ENCODE assay signal across 20 cellular contexts in genomic region chr20:20580139-20580538, GRCh38.
DNase-seq lines count a peak whose midpoint lies in the region; ATAC-seq and TF ChIP-seq lines count a peak whose summit lies in the region.
"Had no signal": no experiment of that assay in that cellular context is flagged by ENCODE, and none has a peak within 500 bp of the region (broad histone marks: within the 10 kb centered on the region; RNA-seq: fewer than 3 reads in every experiment).

No MANE protein-coding gene starts in this region.

- H3K4me3 Mint-ChIP-seq in CD8-positive, alpha-beta T cell, result no peak overlapping the region
- no peak overlapping the region for H3K4me3 Mint-ChIP-seq in glutamatergic neuron (ENCODE audit: unreplicated experiment)
- no peak overlapping the region for H3K4me3 Mint-ChIP-seq in stimulated activated effector memory CD8-positive, alpha-beta T cell treated with anti-CD3 and anti-CD28 coated beads, Interleukin-12 subunit alpha, Interleukin-12 subunit beta, amount 100 ng/mL, for 72 hours
- no peak overlapping the region for H3K4me3 Mint-ChIP-seq in naive thymus-derived CD8-positive, alpha-beta T cell
- H3K4me3 Mint-ChIP-seq: B cell; CD4-positive, alpha-beta T cell; HFFc6 had no signal

- H3K36me3 Mint-ChIP-seq in CD8-positive, alpha-beta T cell, result peaks cover 69% of the 10 kb centered on the region
- H3K36me3 Mint-ChIP-seq in glutamatergic neuron (ENCODE audit: unreplicated experiment), result no peaks in the 10 kb centered on the region
- H3K36me3 Mint-ChIP-seq in stimulated activated effector memory CD8-positive, alpha-beta T cell treated with anti-CD3 and anti-CD28 coated beads, Interleukin-12 subunit alpha, Interleukin-12 subunit beta, amount 100 ng/mL, for 72 hours, result peaks cover 56% of the 10 kb centered on the region
- peaks cover 10 to 78% (median 42%) of the 10 kb centered on the region in 3 donors for H3K36me3 Mint-ChIP-seq in naive thymus-derived CD8-positive, alpha-beta T cell

- DNase-seq in CD8-positive, alpha-beta T cell, result no peak
- DNase-seq in glutamatergic neuron (no peak), SHP77 (lab: John Stamatoyannopoulos, UW) (no peak)
- DNase-seq in stimulated activated effector memory CD8-positive, alpha-beta T cell treated with anti-CD3 and anti-CD28 coated beads, Interleukin-12 subunit alpha, Interleukin-12 subunit beta, amount 100 ng/mL, for 72 hours (ENCODE audit: low spot score in 2 of 2), result no peak
- no peak for DNase-seq in naive thymus-derived CD8-positive, alpha-beta T cell
- DNase-seq: Calu3; CD4-positive, alpha-beta T cell; COR-L47; DMS53; DMS79 treated with DMSO at 0.1 percent for 48 hours; GF-D8; GOT3; HFFc6 had no signal

- peak overlapping the region; percentile 29 for H3K27ac Mint-ChIP-seq in CD8-positive, alpha-beta T cell
- peak overlapping the region; percentile 20 for H3K27ac Mint-ChIP-seq in glutamatergic neuron (ENCODE audit: unreplicated experiment)
- H3K27ac Mint-ChIP-seq in stimulated activated effector memory CD8-positive, alpha-beta T cell treated with anti-CD3 and anti-CD28 coated beads, Interleukin-12 subunit alpha, Interleukin-12 subunit beta, amount 100 ng/mL, for 72 hours, result peak overlapping the region; percentile 5
- H3K27ac Mint-ChIP-seq in naive thymus-derived CD8-positive, alpha-beta T cell, result peak overlapping the region in 1 of 10 donors; percentile 6
- H3K27ac Mint-ChIP-seq: B cell; CD4-positive, alpha-beta T cell; HFFc6 had no signal

- H3K9me3 Mint-ChIP-seq in CD8-positive, alpha-beta T cell, result no peaks in the 10 kb centered on the region
- no peaks in the 10 kb centered on the region for H3K9me3 Mint-ChIP-seq in glutamatergic neuron (ENCODE audit: unreplicated experiment)
- no peaks in the 10 kb centered on the region for H3K9me3 Mint-ChIP-seq in stimulated activated effector memory CD8-positive, alpha-beta T cell treated with anti-CD3 and anti-CD28 coated beads, Interleukin-12 subunit alpha, Interleukin-12 subunit beta, amount 100 ng/mL, for 72 hours
- no peaks in the 10 kb centered on the region for H3K9me3 Mint-ChIP-seq in naive thymus-derived CD8-positive, alpha-beta T cell
- H3K9me3 Mint-ChIP-seq: CD4-positive, alpha-beta T cell; HFFc6 had no signal

- POLR2A ChIA-PET in CD8-positive, alpha-beta T cell (lab: Charles Lee), result no interaction called here
- POLR2A ChIA-PET in naive thymus-derived CD8-positive, alpha-beta T cell (lab: Charles Lee), result no interaction called here

- intact Hi-C loops in CD8-positive, alpha-beta T cell (cut with DNase I, micrococcal nuclease), result no loop called here

- peaks cover 24% of the 10 kb centered on the region for H3K36me3 ChIP-seq in CD8-positive, alpha-beta T cell (ENCODE audit: insufficient read depth, low read length)
- H3K36me3 ChIP-seq: HAP-1 had no signal

- CTCF ChIA-PET in CD8-positive, alpha-beta T cell (lab: Charles Lee), result interaction anchor here (0.6 to 0.8 kb wide), 2 partner anchors 14 to 690 kb away, joined by 3 read pairs; no protein-coding TSS in a partner anchor

- ATAC-seq in CD8-positive, alpha-beta T cell, result no peak
- ATAC-seq in stimulated activated effector memory CD8-positive, alpha-beta T cell treated with anti-CD3 and anti-CD28 coated beads, Interleukin-12 subunit alpha, Interleukin-12 subunit beta, amount 100 ng/mL, for 72 hours, result no peak
- ATAC-seq in naive thymus-derived CD8-positive, alpha-beta T cell, result no peak
- ATAC-seq in HG03025 (IDR thresholded peaks at IDR 0.05; ENCODE audit: low FRiP score, unreplicated experiment), result no peak

- no peaks in the 10 kb centered on the region for H3K9me3 ChIP-seq in CD8-positive, alpha-beta T cell (ENCODE audit: low read length)
- H3K9me3 ChIP-seq: BLaER1, HAP-1 had no signal

- H3K4me3 ChIP-seq in CD8-positive, alpha-beta T cell (ENCODE audit: low read depth, low read length), result no peak overlapping the region
- H3K4me3 ChIP-seq: BLaER1, HAP-1 had no signal

- peaks cover 2% of the 10 kb centered on the region for H3K4me1 Mint-ChIP-seq in CD8-positive, alpha-beta T cell (ENCODE audit: low read depth)
- no peaks in the 10 kb centered on the region for H3K4me1 Mint-ChIP-seq in glutamatergic neuron (ENCODE audit: low read depth, unreplicated experiment)
- H3K4me1 Mint-ChIP-seq in stimulated activated effector memory CD8-positive, alpha-beta T cell treated with anti-CD3 and anti-CD28 coated beads, Interleukin-12 subunit alpha, Interleukin-12 subunit beta, amount 100 ng/mL, for 72 hours, result no peaks in the 10 kb centered on the region
- H3K4me1 Mint-ChIP-seq in naive thymus-derived CD8-positive, alpha-beta T cell, result peaks cover 0 to 3% (median 0%) of the 10 kb centered on the region in 4 donors
- H3K4me1 Mint-ChIP-seq: B cell had no signal

- H3K4me1 ChIP-seq in CD8-positive, alpha-beta T cell (ENCODE audit: insufficient read depth, low read length), result no peaks in the 10 kb centered on the region
- H3K4me1 ChIP-seq: BLaER1, HAP-1 had no signal

- no peaks in the 10 kb centered on the region for H3K27me3 ChIP-seq in CD8-positive, alpha-beta T cell (ENCODE audit: insufficient read depth, low read length)
- H3K27me3 ChIP-seq: BLaER1 had no signal

- H3K27ac ChIP-seq in CD8-positive, alpha-beta T cell (ENCODE audit: low read depth, low read length), result no peak overlapping the region
- H3K27ac ChIP-seq in VCaP, result peak overlapping the region; percentile 23
- H3K27ac ChIP-seq: 22Rv1, BLaER1, C4-2B had no signal

- TF ChIP-seq CTCF in CD8-positive, alpha-beta T cell (IDR thresholded peaks at IDR 0.05), result no peak
- TF ChIP-seq CTCF in VCaP (conservative IDR thresholded peaks at IDR 0.05) (no peak), glutamatergic neuron (IDR thresholded peaks at IDR 0.05; ENCODE audit: partially characterized antibody, unreplicated experiment) (no peak)

- no peaks in the 10 kb centered on the region for H3K27me3 Mint-ChIP-seq in CD8-positive, alpha-beta T cell (ENCODE audit: low read depth)
- no peaks in the 10 kb centered on the region for H3K27me3 Mint-ChIP-seq in glutamatergic neuron (ENCODE audit: unreplicated experiment)
- H3K27me3 Mint-ChIP-seq in naive thymus-derived CD8-positive, alpha-beta T cell, result no peaks in the 10 kb centered on the region
- H3K27me3 Mint-ChIP-seq: B cell; CD4-positive, alpha-beta T cell had no signal
